25 cellular contexts compared by ENCODE assay signal in the genomic region with DNA sequence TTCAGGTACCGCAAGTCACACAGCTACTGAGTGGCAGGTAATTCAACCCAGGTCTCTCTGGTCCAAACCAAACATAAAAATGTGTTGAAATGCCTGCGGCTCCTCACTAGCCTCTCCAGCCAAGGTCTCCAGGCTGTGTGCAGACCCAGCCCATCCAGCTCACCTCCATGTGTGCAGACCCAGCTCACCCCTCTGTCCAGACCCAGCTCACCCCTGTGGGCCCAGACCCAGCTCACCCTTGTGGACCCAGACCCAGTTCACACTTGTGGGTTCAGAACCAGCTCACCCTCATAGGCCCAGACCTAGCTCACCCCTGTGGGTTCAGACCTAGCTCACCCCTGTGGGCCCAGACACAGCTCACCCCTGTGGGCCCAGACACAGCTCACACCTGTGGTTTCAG.
DNase-seq lines count a peak whose midpoint lies in the region; ATAC-seq and TF ChIP-seq lines count a peak whose summit lies in the region.
"Had no signal": no experiment of that assay in that cellular context is flagged by ENCODE, and none has a peak within 500 bp of the region (broad histone marks: within the 10 kb centered on the region; RNA-seq: fewer than 3 reads in every experiment).

No MANE protein-coding gene starts in this region.

- H3K4me3 ChIP-seq in lower lobe of right lung: no peak overlapping the region
- H3K4me3 ChIP-seq in thymus (ENCODE audit: low read length): no peak overlapping the region
- H3K4me3 ChIP-seq: MG63, PC-9, SJSA1 had no signal

- no peaks in the 10 kb centered on the region for H3K4me1 ChIP-seq in lower lobe of right lung
- H3K4me1 ChIP-seq in thymus (ENCODE audit: control insufficient read depth, insufficient read depth, low read length): no peaks in the 10 kb centered on the region
- H3K4me1 ChIP-seq: BE2C, SJSA1 had no signal

- ATAC-seq in lower lobe of right lung (peak; percentile 42 to 46), GM18517 (IDR thresholded peaks at IDR 0.05; ENCODE audit: unreplicated experiment) (no peak)
- ATAC-seq: Right ventricle myocardium inferior had no signal

- H3K27me3 ChIP-seq in lower lobe of right lung (ENCODE audit: low read depth): no peaks in the 10 kb centered on the region
- H3K27me3 ChIP-seq in thymus (ENCODE audit: control insufficient read depth, insufficient read depth): no peaks in the 10 kb centered on the region
- H3K27me3 ChIP-seq: BE2C, MG63, SJSA1 had no signal

- 94% methylated on average over 2 of the region's 2 CpGs for WGBS in thymus

- H3K27ac ChIP-seq in lower lobe of right lung (no peak overlapping the region), thymus (ENCODE audit: low read depth) (peak overlapping the region; percentile 22)
- H3K27ac ChIP-seq: 22Rv1, PC-9, SJSA1 had no signal

- no peaks in the 10 kb centered on the region for H3K36me3 ChIP-seq in lower lobe of right lung
- H3K36me3 ChIP-seq in thymus (ENCODE audit: control insufficient read depth, insufficient read depth): no peaks in the 10 kb centered on the region
- H3K36me3 ChIP-seq: BE2C, MG63, SJSA1 had no signal

- DNase-seq in DMS79 treated with DMSO at 0.1 percent for 48 hours (lab: John Stamatoyannopoulos, UW) (peak; percentile 8), DMS79 (lab: John Stamatoyannopoulos, UW) (no peak), COLO668 (lab: John Stamatoyannopoulos, UW; ENCODE audit: unreplicated experiment) (peak; percentile 13), lower lobe of right lung (no peak), hepatic stellate cell (ENCODE audit: low spot score) (no peak)
- DNase-seq: BE2C; Calu3; CD8-positive, alpha-beta memory T cell; HCEC 1CT; IMR-90; KG1; MG63; NCI-H1105 treated with DMSO at 0.1 percent for 48 hours; NCI-H146; NCI-H1930; NCI-H2171 treated with DMSO at 0.1 percent for 48 hours; NCI-H345; NCI-H510A treated with DMSO at 0.1 percent for 48 hours; NCI-H774; PC-9 had no signal

- H3K9me3 ChIP-seq in lower lobe of right lung (no peaks in the 10 kb centered on the region), thymus (ENCODE audit: control insufficient read depth) (no peaks in the 10 kb centered on the region)
- H3K9me3 ChIP-seq: BE2C, MG63 had no signal

- intact Hi-C loops in lower lobe of right lung (cut with DNase I): no loop called here

- TF ChIP-seq CTCF in lower lobe of right lung (IDR thresholded peaks at IDR 0.05): no peak

Comparison
In these comparisons a context has a peak if more than half of its experiments do, and no peak if none do; other contexts are left out.
1. DNase-seq: peak in DMS79 treated with DMSO at 0.1 percent for 48 hours (single experiment) and COLO668 (single experiment); none in DMS79 (single experiment), lower lobe of right lung (single experiment) and hepatic stellate cell (single experiment).